8 cellular contexts compared by ENCODE assay signal in the genomic region with DNA sequence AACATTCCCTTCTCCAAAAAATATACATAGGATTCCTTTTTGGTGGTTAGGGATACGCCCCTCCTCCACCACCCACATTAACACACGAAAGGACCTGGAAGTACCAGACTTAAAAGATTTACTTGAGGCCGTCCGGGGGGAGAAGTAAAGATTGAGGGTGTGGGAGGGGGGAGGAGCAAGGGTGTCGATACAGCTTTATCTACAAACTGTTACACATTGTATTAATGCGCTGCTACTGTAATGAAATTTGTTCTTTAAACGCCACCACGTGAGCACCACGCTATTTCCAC. TPM values are rescaled to one million over a fixed set of nuclear protein-coding genes. Genes with fewer than 3 reads are reported as not detected.
A peak's percentile ranks its signal among the peaks of the same experiment; 100 is the strongest.
DNase-seq lines count a peak whose midpoint lies in the region; TF ChIP-seq lines count a peak whose summit lies in the region.

No MANE protein-coding gene starts in this region.

- TF ChIP-seq CTCF in fibroblast of lung (conservative IDR thresholded peaks at IDR 0.05 in 1 of 2, IDR thresholded peaks at IDR 0.05 in 1 of 2; ENCODE audit: low read depth in 1 of 2, low read length in 2 of 2) (no peak), prostate gland (IDR thresholded peaks at IDR 0.05) (no peak)

- H4K20me1 ChIP-seq in fibroblast of lung (ENCODE audit: control insufficient read depth, extremely low read depth, insufficient read depth, low read length), result no peaks in the 10 kb centered on the region

- intact Hi-C loops in prostate gland (cut with DNase I), result no loop called here

- peaks cover 20% of the 10 kb centered on the region for H3K4me1 Mint-ChIP-seq in T-helper 2 cell treated with Interferon-gamma antibody and Interleukin-4, amounts not matched to agents 5 μg/mL and 100 μg/mL, for 36 hours (ENCODE audit: low read depth)

- peaks cover 2% of the 10 kb centered on the region for H3K4me1 ChIP-seq in fibroblast of lung (ENCODE audit: control insufficient read depth, extremely low read depth, insufficient read depth, low read length)
- peaks cover 9% of the 10 kb centered on the region for H3K4me1 ChIP-seq in prostate gland (replicated peaks)

- H3K27me3 Mint-ChIP-seq in T-helper 2 cell treated with Interferon-gamma antibody and Interleukin-4, amounts not matched to agents 5 μg/mL and 100 μg/mL, for 36 hours (ENCODE audit: low read depth), result no peaks in the 10 kb centered on the region

- peak overlapping the region; percentile 59 for H2AFZ ChIP-seq in fibroblast of lung (ENCODE audit: low read length)

- H3K9me3 ChIP-seq in fibroblast of lung (ENCODE audit: control insufficient read depth, insufficient read depth, low read depth, low read length) (no peaks in the 10 kb centered on the region), prostate gland (no peaks in the 10 kb centered on the region)

- H3K27ac ChIP-seq in fibroblast of lung (ENCODE audit: insufficient read depth, low read length) (peak overlapping the region; percentile 80), prostate gland (peak overlapping the region; percentile 67 to 76)

- peak overlapping the region; percentile 97 for H3K27ac Mint-ChIP-seq in T-helper 2 cell treated with Interferon-gamma antibody and Interleukin-4, amounts not matched to agents 5 μg/mL and 100 μg/mL, for 36 hours

- peak overlapping the region; percentile 65 to 100 (median 93) for H3K4me3 ChIP-seq in fibroblast of lung (replicated peaks in 1 of 4; ENCODE audit: control extremely low read depth in 1 of 4, insufficient read depth in 1 of 4, low read depth in 3 of 4, low read length in 4 of 4)
- H3K4me3 ChIP-seq in prostate gland, result peak overlapping the region; percentile 69 to 94

- no peak for TF ChIP-seq POLR2A in prostate gland (IDR thresholded peaks at IDR 0.05)

- H3K9me3 Mint-ChIP-seq in T-helper 2 cell treated with Interferon-gamma antibody and Interleukin-4, amounts not matched to agents 5 μg/mL and 100 μg/mL, for 36 hours, result no peaks in the 10 kb centered on the region

- H3K36me3 ChIP-seq in fibroblast of lung (ENCODE audit: control insufficient read depth, insufficient read depth, low read length), result peaks cover 7% of the 10 kb centered on the region
- H3K36me3 ChIP-seq in prostate gland, result no peaks in the 10 kb centered on the region

- H3K36me3 Mint-ChIP-seq in T-helper 2 cell treated with Interferon-gamma antibody and Interleukin-4, amounts not matched to agents 5 μg/mL and 100 μg/mL, for 36 hours (ENCODE audit: low read depth), result peaks cover 33% of the 10 kb centered on the region

- peak overlapping the region; percentile 89 for H3K9ac ChIP-seq in fibroblast of lung (ENCODE audit: insufficient read depth, low read length)

- H3K4me2 ChIP-seq in fibroblast of lung (ENCODE audit: extremely low read depth, insufficient read depth, low read length), result peak overlapping the region; percentile 97

- WGBS in prostate gland, result 1% methylated on average over 9 of the region's 9 CpGs

- H3K4me3 Mint-ChIP-seq in T-helper 2 cell treated with Interferon-gamma antibody and Interleukin-4, amounts not matched to agents 5 μg/mL and 100 μg/mL, for 36 hours, result peak overlapping the region; percentile 99

- H3K27me3 ChIP-seq in fibroblast of lung (ENCODE audit: control insufficient read depth, insufficient read depth, low read length), result no peaks in the 10 kb centered on the region
- H3K27me3 ChIP-seq in prostate gland (replicated peaks; ENCODE audit: insufficient read depth), result no peaks in the 10 kb centered on the region

- peaks cover 34% of the 10 kb centered on the region for H3K79me2 ChIP-seq in fibroblast of lung (ENCODE audit: control insufficient read depth, insufficient read depth, low read length)

- peak; percentile 35 for DNase-seq in stimulated activated CD4-positive, alpha-beta T cell treated with anti-CD3 and anti-CD28 coated beads, Interleukin-2, amount 100 ng/mL, for 4 hours (ENCODE audit: low read depth)
- DNase-seq in stimulated activated CD4-positive, alpha-beta T cell treated with anti-CD3 and anti-CD28 coated beads, Interleukin-2, amount 100 ng/mL, for 24 hours, result no peak
- DNase-seq in T-helper 2 cell treated with Interferon-gamma antibody and Interleukin-4, amounts not matched to agents 5 μg/mL and 100 μg/mL, for 36 hours (ENCODE audit: low spot score), result no peak
- DNase-seq in fibroblast of lung (ENCODE audit: low read depth in 2 of 2), result peak; percentile 6 to 11
- no peak for DNase-seq in prostate gland (ENCODE audit: low spot score)
- no peak for DNase-seq in NCI-H748 (lab: John Stamatoyannopoulos, UW; ENCODE audit: unreplicated experiment)
- DNase-seq in DMS153 treated with DMSO at 0.1 percent for 48 hours (lab: John Stamatoyannopoulos, UW; ENCODE audit: unreplicated experiment), result no peak
- DNase-seq in mucosa of gallbladder (ENCODE audit: low spot score), result no peak

RNA-seq across cellular contexts. Expression of a gene that starts 0.5 kb away (rescaled TPM):
- 8.1 and 9.2 TPM in 2 replicates for total RNA-seq in fibroblast of lung
- polyA plus RNA-seq in fibroblast of lung, result 7.7 and 7.9 TPM in 2 replicates
- polyA plus RNA-seq in fibroblast of lung (2012), result 7.5 and 7.7 TPM in 2 replicates
- polyA minus RNA-seq in fibroblast of lung (ENCODE audit: low replicate concordance), result 3.7 and 8.5 TPM in 2 replicates
- 10 to 100 TPM; 10.8 to 15.6 TPM for total RNA-seq in prostate gland
- 11.3 TPM for total RNA-seq in mucosa of gallbladder

RNA-seq across cellular contexts. Expression of a gene that starts 0.7 kb away (rescaled TPM):
- total RNA-seq in fibroblast of lung, result 28.8 and 39.6 TPM in 2 replicates
- polyA plus RNA-seq in fibroblast of lung, result 96.7 and 118 TPM in 2 replicates
- 46.6 and 64.5 TPM in 2 replicates for polyA plus RNA-seq in fibroblast of lung (2012)
- polyA minus RNA-seq in fibroblast of lung (ENCODE audit: low replicate concordance), result 76.8 and 129 TPM in 2 replicates
- 10 to 100 TPM; 38.8 to 63.6 TPM for total RNA-seq in prostate gland
- total RNA-seq in mucosa of gallbladder, result 60.8 TPM

RNA-seq across cellular contexts. Expression of a gene that starts 38.1 kb away (rescaled TPM):
- total RNA-seq in fibroblast of lung, result 0.77 and 6.3 TPM in 2 replicates
- 16.2 and 84.4 TPM in 2 replicates for polyA plus RNA-seq in fibroblast of lung
- 12.8 and 67.6 TPM in 2 replicates for polyA plus RNA-seq in fibroblast of lung (2012)
- 22.7 and 151 TPM in 2 replicates for polyA minus RNA-seq in fibroblast of lung (ENCODE audit: low replicate concordance)
- 1 to 10 TPM; 2.6 to 8.7 TPM for total RNA-seq in prostate gland
- 4.2 TPM for total RNA-seq in mucosa of gallbladder

RNA-seq across cellular contexts. Expression of a gene that starts 44.5 kb away (rescaled TPM):
- total RNA-seq in fibroblast of lung, result 76.3 and 98.4 TPM in 2 replicates
- polyA plus RNA-seq in fibroblast of lung, result 105 and 127 TPM in 2 replicates
- polyA plus RNA-seq in fibroblast of lung (2012), result 100 and 125 TPM in 2 replicates
- 10.0 and 11.0 TPM in 2 replicates for polyA minus RNA-seq in fibroblast of lung (ENCODE audit: low replicate concordance)
- 100 to 1,000 TPM in 1 of 2 donors, 10 to 100 TPM in 1; 82.3 to 129 TPM for total RNA-seq in prostate gland
- 87.2 TPM for total RNA-seq in mucosa of gallbladder

Comparison
In these comparisons a context has a peak if more than half of its experiments do, and no peak if none do; other contexts are left out.
1. DNase-seq: peak in stimulated activated CD4-positive, alpha-beta T cell treated with anti-CD3 and anti-CD28 coated beads, Interleukin-2, amount 100 ng/mL, for 4 hours (single experiment) and fibroblast of lung (2 of 2); none in stimulated activated CD4-positive, alpha-beta T cell treated with anti-CD3 and anti-CD28 coated beads, Interleukin-2, amount 100 ng/mL, for 24 hours (0 of 2), T-helper 2 cell treated with Interferon-gamma antibody and Interleukin-4, amounts not matched to agents 5 μg/mL and 100 μg/mL, for 36 hours (single experiment), prostate gland (single experiment), NCI-H748 (single experiment), DMS153 treated with DMSO at 0.1 percent for 48 hours (single experiment) and mucosa of gallbladder (single experiment).